In genomic region chr7:7108931-7109330, GRCh38 we compare ENCODE assay signal across 22 cellular contexts.
"Had no signal": no experiment of that assay in that cellular context is flagged by ENCODE, and none has a peak within 500 bp of the region (broad histone marks: within the 10 kb centered on the region; RNA-seq: fewer than 3 reads in every experiment).

No MANE protein-coding gene starts in this region.

- H3K4me1 ChIP-seq: SJSA1 had no signal

- H3K27me3 ChIP-seq: MG63, SJSA1 had no signal

- H3K4me3 ChIP-seq: MG63, SJSA1, SK-N-MC had no signal

- H3K36me3 ChIP-seq: MG63, SJSA1 had no signal

- H3K9me3 ChIP-seq: MG63, SJSA1 had no signal

- H3K27ac ChIP-seq: HL-60, SJSA1, SK-N-MC had no signal

- DNase-seq: Karpas-422, KBM-7, MG63, NCI-H1092 treated with DMSO at 0.1 percent for 48 hours, NCI-H1436, NCI-H187, NCI-H2029, NCI-H2081 treated with DMSO at 0.1 percent for 48 hours, NCI-H2171, NCI-H226, NCI-H446, NCI-H510A, NCI-H524 treated with DMSO at 0.1 percent for 48 hours, NCI-H69, NCI-H774, Right ventricle myocardium superior, RPMI8226, SIG-M5 had no signal

- FAIRE-seq: HTR-8/SVneo had no signal
